Comparison of ENCODE assay signal across 8 cellular contexts in genomic region chr1:16889179-16889816, GRCh38. TPM values are rescaled to one million over a fixed set of nuclear protein-coding genes. Genes with fewer than 3 reads are reported as not detected.
DNase-seq lines count a peak whose midpoint lies in the region; TF ChIP-seq lines count a peak whose summit lies in the region.
"Not testable (repeated sequence)": the region's sequence is repeated elsewhere in the genome, so short reads cannot be mapped to it uniquely, and the experiment has no call there.

No MANE protein-coding gene starts in this region.

- peak overlapping the region; percentile 83 to 94 for H3K9ac ChIP-seq in duodenal mucosa (ENCODE audit: low read depth in 1 of 2, low read length in 2 of 2)

- H3K4me3 Mint-ChIP-seq in activated T-helper 1 cell treated with anti-CD3 and anti-CD28 coated beads, Interleukin-12 subunit alpha, Interleukin-12 subunit beta, Interleukin-2, Interleukin-4 antibody, amounts not matched to agents 30 ng/mL and 10 ng/mL and 1 ng/mL, durations not matched to agents 14 hours and 24 hours and 36 hours: peak overlapping the region; percentile 84
- H3K4me3 Mint-ChIP-seq in nephron progenitor cell: peak overlapping the region; percentile 73

- H3K36me3 Mint-ChIP-seq in activated T-helper 1 cell treated with anti-CD3 and anti-CD28 coated beads, Interleukin-12 subunit alpha, Interleukin-12 subunit beta, Interleukin-2, Interleukin-4 antibody, amounts not matched to agents 30 ng/mL and 10 ng/mL and 1 ng/mL, durations not matched to agents 14 hours and 24 hours and 36 hours (ENCODE audit: low read depth); nephron progenitor cell (ENCODE audit: low read depth): not testable (repeated sequence)

- DNase-seq in AG09309 (ENCODE audit: low read depth) (peak; percentile 27), HL-60 (ENCODE audit: low read depth in 1 of 2, low spot score in 1 of 2) (peak; percentile 74), SK-MEL-5 (ENCODE audit: low read depth, low spot score) (peak; percentile 91), iPS DF 19.7 (ENCODE audit: low read depth, low spot score) (peak; percentile 84), nephron progenitor cell (peak; percentile 62)
- not testable (repeated sequence) for DNase-seq in activated T-helper 1 cell treated with anti-CD3 and anti-CD28 coated beads, Interleukin-12 subunit alpha, Interleukin-12 subunit beta, Interleukin-2, Interleukin-4 antibody, amounts not matched to agents 30 ng/mL and 10 ng/mL and 1 ng/mL, durations not matched to agents 14 hours and 24 hours and 36 hours (ENCODE audit: low spot score)
- peak; percentile 26 to 62 (median 36) for DNase-seq in stimulated activated CD4-positive, alpha-beta T cell treated with anti-CD3 and anti-CD28 coated beads, TNF-alpha, amount 100 ng/mL, for 4 hours (ENCODE audit: low read depth in 3 of 3)

- H3K4me1 Mint-ChIP-seq in activated T-helper 1 cell treated with anti-CD3 and anti-CD28 coated beads, Interleukin-12 subunit alpha, Interleukin-12 subunit beta, Interleukin-2, Interleukin-4 antibody, amounts not matched to agents 30 ng/mL and 10 ng/mL and 1 ng/mL, durations not matched to agents 14 hours and 24 hours and 36 hours (ENCODE audit: low read depth): peaks cover 21% of the 10 kb centered on the region
- H3K4me1 Mint-ChIP-seq in nephron progenitor cell: peaks cover 25% of the 10 kb centered on the region

- peaks cover 71% of the 10 kb centered on the region for H3K27me3 Mint-ChIP-seq in activated T-helper 1 cell treated with anti-CD3 and anti-CD28 coated beads, Interleukin-12 subunit alpha, Interleukin-12 subunit beta, Interleukin-2, Interleukin-4 antibody, amounts not matched to agents 30 ng/mL and 10 ng/mL and 1 ng/mL, durations not matched to agents 14 hours and 24 hours and 36 hours (ENCODE audit: insufficient read depth)
- H3K27me3 Mint-ChIP-seq in nephron progenitor cell (ENCODE audit: low read depth, poor library complexity): peaks cover 32% of the 10 kb centered on the region

- not testable (repeated sequence) for H3K9me3 Mint-ChIP-seq in activated T-helper 1 cell treated with anti-CD3 and anti-CD28 coated beads, Interleukin-12 subunit alpha, Interleukin-12 subunit beta, Interleukin-2, Interleukin-4 antibody, amounts not matched to agents 30 ng/mL and 10 ng/mL and 1 ng/mL, durations not matched to agents 14 hours and 24 hours and 36 hours; nephron progenitor cell

- peak; percentile 29 for TF ChIP-seq CTCF in AG09309 (IDR thresholded peaks at IDR 0.05; ENCODE audit: control insufficient read depth, insufficient read depth, low read depth, low read length, missing control alignments)
- not testable (repeated sequence) for TF ChIP-seq CTCF in HL-60 (IDR thresholded peaks at IDR 0.05; ENCODE audit: insufficient read depth, low read length); nephron progenitor cell (IDR thresholded peaks at IDR 0.05)

- not testable (repeated sequence) for H3K9me3 ChIP-seq in duodenal mucosa (ENCODE audit: control insufficient read depth in 1 of 2, low read length in 2 of 2)

- H3K4me1 ChIP-seq in duodenal mucosa (ENCODE audit: control insufficient read depth in 1 of 2, insufficient read depth in 2 of 2, low read length in 2 of 2): peaks cover 0 to 11% of the 10 kb centered on the region in 2 donors

- H3K36me3 ChIP-seq in duodenal mucosa (ENCODE audit: control insufficient read depth in 1 of 2, insufficient read depth in 2 of 2, low read length in 2 of 2): not testable (repeated sequence)

- in situ Hi-C loops in SK-MEL-5 (cut with HindIII; ENCODE audit: low pct_unique_long_range_greater_than_20kb, low sequenced_read_pairs): not testable (repeated sequence)

- intact Hi-C loops in activated T-helper 1 cell treated with anti-CD3 and anti-CD28 coated beads, Interleukin-12 subunit alpha, Interleukin-12 subunit beta, Interleukin-2, Interleukin-4 antibody, amounts not matched to agents 30 ng/mL and 10 ng/mL and 1 ng/mL, durations not matched to agents 14 hours and 24 hours and 36 hours (cut with micrococcal nuclease): not testable (repeated sequence)

- peak overlapping the region; percentile 67 for H3K27ac Mint-ChIP-seq in activated T-helper 1 cell treated with anti-CD3 and anti-CD28 coated beads, Interleukin-12 subunit alpha, Interleukin-12 subunit beta, Interleukin-2, Interleukin-4 antibody, amounts not matched to agents 30 ng/mL and 10 ng/mL and 1 ng/mL, durations not matched to agents 14 hours and 24 hours and 36 hours
- H3K27ac Mint-ChIP-seq in nephron progenitor cell: peak overlapping the region; percentile 92

- H3K4me3 ChIP-seq in AG09309 (ENCODE audit: control insufficient read depth, low read depth, low read length): peak overlapping the region; percentile 45
- peak overlapping the region; percentile 41 for H3K4me3 ChIP-seq in HL-60 (replicated peaks; ENCODE audit: insufficient read depth, low read length)
- peak overlapping the region; percentile 70 to 82 for H3K4me3 ChIP-seq in duodenal mucosa (ENCODE audit: low read depth in 1 of 2, low read length in 2 of 2)

- H3K27me3 ChIP-seq in HL-60 (ENCODE audit: insufficient read depth, poor library complexity, severe bottlenecking): peaks cover 14% of the 10 kb centered on the region
- not testable (repeated sequence) for H3K27me3 ChIP-seq in duodenal mucosa (ENCODE audit: control insufficient read depth in 1 of 2, insufficient read depth in 2 of 2, low read length in 2 of 2)

- H3K27ac ChIP-seq in HL-60 (replicated peaks): not testable (repeated sequence)
- peak overlapping the region; percentile 69 for H3K27ac ChIP-seq in duodenal mucosa (ENCODE audit: low read depth, low read length)

RNA-seq across cellular contexts. Expression of gene RNU1-2, which starts 6.5 kb away (rescaled TPM):
- total RNA-seq in SK-MEL-5 (2014; rRNA removed; shearing (Covaris generic)): under 0.01 TPM in 1 of 2 replicates, not detected in the other
- not detected in 2 replicates for polyA plus RNA-seq in SK-MEL-5 (2015; cell fraction: cytosol; rRNA removed)
- polyA plus RNA-seq in SK-MEL-5 (2015; cell fraction: nucleus; rRNA removed): not detected in 2 replicates
- 2,178 and 3,041 TPM in 2 replicates for total RNA-seq in activated T-helper 1 cell treated with anti-CD3 and anti-CD28 coated beads, Interleukin-12 subunit alpha, Interleukin-12 subunit beta, Interleukin-2, Interleukin-4 antibody, amounts not matched to agents 30 ng/mL and 10 ng/mL and 1 ng/mL, durations not matched to agents 14 hours and 24 hours and 36 hours

RNA-seq across cellular contexts. Expression of gene CROCC, which starts 32.4 kb away (rescaled TPM):
- total RNA-seq in SK-MEL-5 (2014; rRNA removed; shearing (Covaris generic)): 11.8 and 15.6 TPM in 2 replicates
- 11.9 and 24.3 TPM in 2 replicates for polyA plus RNA-seq in SK-MEL-5 (2015; cell fraction: cytosol; rRNA removed)
- polyA plus RNA-seq in SK-MEL-5 (2015; cell fraction: nucleus; rRNA removed): 105 and 109 TPM in 2 replicates
- total RNA-seq in activated T-helper 1 cell treated with anti-CD3 and anti-CD28 coated beads, Interleukin-12 subunit alpha, Interleukin-12 subunit beta, Interleukin-2, Interleukin-4 antibody, amounts not matched to agents 30 ng/mL and 10 ng/mL and 1 ng/mL, durations not matched to agents 14 hours and 24 hours and 36 hours: 22.1 and 22.6 TPM in 2 replicates

Comparison
In these comparisons a context has a peak if more than half of its experiments do, and no peak if none do; other contexts are left out.
1. RNA of gene RNU1-2, which starts 6.5 kb away (total RNA-seq): 2,178 to 3,041 TPM in activated T-helper 1 cell treated with anti-CD3 and anti-CD28 coated beads, Interleukin-12 subunit alpha, Interleukin-12 subunit beta, Interleukin-2, Interleukin-4 antibody, amounts not matched to agents 30 ng/mL and 10 ng/mL and 1 ng/mL, durations not matched to agents 14 hours and 24 hours and 36 hours; under 0.01 TPM in SK-MEL-5; every median in the first group is over 1,000 times any median in the second.
2. Peak in every context shown above with its lines, with median percentiles within 50 percentile points of each other: H3K4me3 ChIP-seq.